Comparison of ENCODE assay signal across 11 cellular contexts in the genomic region with DNA sequence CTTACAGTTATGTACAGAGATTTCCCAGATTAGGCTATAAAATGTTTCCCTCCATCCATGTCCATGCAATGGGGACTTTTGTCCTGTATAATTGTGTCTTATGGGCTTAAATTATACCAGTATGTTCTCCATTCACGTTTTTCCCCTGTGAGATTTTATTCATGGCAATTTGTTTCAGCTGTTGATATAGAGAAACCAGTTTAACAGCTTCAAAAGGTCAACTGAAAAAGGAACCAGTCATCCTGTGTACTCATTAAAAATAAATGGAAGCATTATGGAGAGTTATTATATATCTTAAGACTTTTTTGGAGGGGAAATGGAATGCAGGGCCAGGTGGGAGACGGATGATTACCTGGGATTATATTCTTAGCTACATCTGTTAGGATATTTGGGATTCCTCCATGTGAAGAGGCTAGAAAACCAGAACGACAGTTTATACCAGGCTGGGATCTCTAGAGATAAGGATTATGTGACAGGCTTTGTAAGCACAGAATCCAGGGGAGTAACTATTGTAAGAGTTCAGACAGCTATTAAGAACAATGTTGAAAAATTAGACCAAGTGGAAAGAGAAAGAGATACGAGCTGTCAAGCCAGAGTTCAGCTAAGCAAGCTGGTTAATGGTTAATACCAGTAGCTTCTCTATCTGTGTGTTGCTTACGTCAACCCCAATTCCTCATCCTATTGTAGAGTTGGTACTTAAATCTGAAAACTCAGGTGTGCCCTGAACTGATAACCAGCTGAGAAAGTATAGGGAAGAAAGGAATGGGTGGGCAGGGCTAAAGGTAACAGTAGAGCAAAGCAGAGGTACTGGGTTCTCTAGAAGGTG. TPM values are rescaled to one million over a fixed set of nuclear protein-coding genes. Genes with fewer than 3 reads are reported as not detected.
DNase-seq lines count a peak whose midpoint lies in the region; ATAC-seq lines count a peak whose summit lies in the region.
"Had no signal": no experiment of that assay in that cellular context is flagged by ENCODE, and none has a peak within 500 bp of the region (broad histone marks: within the 10 kb centered on the region; RNA-seq: fewer than 3 reads in every experiment).

No MANE protein-coding gene starts in this region.

- H4K91ac ChIP-seq in trophoblast cell (ENCODE audit: low read depth, low read length), result no peak overlapping the region

- H3K27me3 ChIP-seq in trophoblast cell (ENCODE audit: insufficient read depth, low read length), result no peaks in the 10 kb centered on the region
- H3K27me3 ChIP-seq: cardiac muscle cell had no signal

- WGBS in trophoblast cell (ENCODE audit: extremely low coverage, insufficient coverage, insufficient read length), result no CpG with 5 or more reads among the region's 5 CpGs

- H3K4me3 ChIP-seq in trophoblast cell (ENCODE audit: low read depth, low read length), result no peak overlapping the region
- H3K4me3 ChIP-seq: cardiac muscle cell had no signal

- no peaks in the 10 kb centered on the region for H3K36me3 ChIP-seq in trophoblast cell (ENCODE audit: control insufficient read depth in 1 of 2, insufficient read depth in 2 of 2, low read length in 2 of 2)
- H3K36me3 ChIP-seq: cardiac muscle cell had no signal

- no peaks in the 10 kb centered on the region for H3K9me3 ChIP-seq in trophoblast cell (ENCODE audit: insufficient read depth, low read depth, low read length)

- H2AFZ ChIP-seq in trophoblast cell (ENCODE audit: insufficient read depth, low read length, poor library complexity), result no peak overlapping the region

- no peak overlapping the region for H2BK5ac ChIP-seq in trophoblast cell (ENCODE audit: low read depth, low read length, poor library complexity)

- ATAC-seq in GM19023 (IDR thresholded peaks at IDR 0.05; ENCODE audit: unreplicated experiment) (peak; percentile 58), HG02798 (IDR thresholded peaks at IDR 0.05; ENCODE audit: poor library complexity, unreplicated experiment) (peak; percentile 72), HG02870 (IDR thresholded peaks at IDR 0.05; ENCODE audit: unreplicated experiment) (no peak), GM19035 (IDR thresholded peaks at IDR 0.05; ENCODE audit: unreplicated experiment) (no peak)

- peak overlapping the region; percentile 26 for H3K27ac ChIP-seq in trophoblast cell (ENCODE audit: low read depth, low read length)
- H3K27ac ChIP-seq: cardiac muscle cell had no signal

- H3K9ac ChIP-seq in trophoblast cell (ENCODE audit: low read length), result no peak overlapping the region

- no peak overlapping the region for H2AK5ac ChIP-seq in trophoblast cell (ENCODE audit: low read length)

- DNase-seq in NCI-H748 treated with DMSO at 0.1 percent for 48 hours (lab: John Stamatoyannopoulos, UW) (peak; percentile 19), trophoblast cell (peak in 1 of 2 donors; percentile 26), NCI-H128 (lab: John Stamatoyannopoulos, UW; ENCODE audit: unreplicated experiment) (no peak), COLO829 (ENCODE audit: low spot score) (no peak)
- DNase-seq: activated T-cell treated with anti-CD3 and anti-CD28 coated beads, Interleukin-2, amount 50 U/mL, for 48 hours; DMS 273 treated with DMSO at 0.1 percent for 48 hours had no signal

- H3K79me1 ChIP-seq in trophoblast cell (ENCODE audit: low read length), result peaks cover 4% of the 10 kb centered on the region

- H3K18ac ChIP-seq in trophoblast cell (ENCODE audit: low read length), result no peak overlapping the region

- H3K4me2 ChIP-seq in trophoblast cell (ENCODE audit: low read length), result no peak overlapping the region

- H2BK120ac ChIP-seq in trophoblast cell (ENCODE audit: insufficient read depth, low read length, poor library complexity), result no peak overlapping the region

- no peak overlapping the region for H4K12ac ChIP-seq in trophoblast cell (ENCODE audit: low read depth, low read length)

- no peak overlapping the region for H4K8ac ChIP-seq in trophoblast cell (ENCODE audit: low read depth, low read length)

- H3K4ac ChIP-seq in trophoblast cell (ENCODE audit: low read depth, low read length), result no peak overlapping the region

- no peak overlapping the region for H3K23ac ChIP-seq in trophoblast cell (ENCODE audit: low read length)

- H2BK12ac ChIP-seq in trophoblast cell (ENCODE audit: low read length), result no peak overlapping the region

- H3K14ac ChIP-seq in trophoblast cell (ENCODE audit: low read length), result no peak overlapping the region

- no peaks in the 10 kb centered on the region for H3K79me2 ChIP-seq in trophoblast cell (ENCODE audit: control insufficient read depth, insufficient read depth, low read length, poor library complexity)

- H3K4me1 ChIP-seq in trophoblast cell (ENCODE audit: control insufficient read depth in 1 of 2, insufficient read depth in 2 of 2, low read length in 2 of 2), result peaks cover 0 to 10% of the 10 kb centered on the region in 2 experiments

RNA-seq across cellular contexts. Expression of a gene that starts 12.4 kb away (rescaled TPM):
- polyA plus RNA-seq in trophoblast cell (2013), result 14.6 and 15.5 TPM in 2 replicates

RNA-seq across cellular contexts. Expression of a gene that starts 51.3 kb away (rescaled TPM):
- 111 and 114 TPM in 2 replicates for polyA plus RNA-seq in trophoblast cell (2013)

Comparison
In these comparisons a context has a peak if more than half of its experiments do, and no peak if none do; other contexts are left out.
1. ATAC-seq: peak in GM19023 (single experiment) and HG02798 (single experiment); none in HG02870 (single experiment) and GM19035 (single experiment).